1 cellular context compared by ENCODE assay signal in genomic region chr10:112135604-112136003, GRCh38.
A peak's percentile ranks its signal among the peaks of the same experiment; 100 is the strongest.
TF ChIP-seq lines count a peak whose summit lies in the region.

No MANE protein-coding gene starts in this region.

TF ChIP-seq in IMR-90, 13 proteins besides CTCF, POLR2A, EP300 and RAD21 (continued from another document):
- TF ChIP-seq MAFK (IDR thresholded peaks at IDR 0.05; ENCODE audit: low read depth, low read length) (peak; percentile 28; the same call in 1 of the 2 replicates), CEBPB (IDR thresholded peaks at IDR 0.05; ENCODE audit: low read depth, low read length) (no peak)
